In the genomic region with DNA sequence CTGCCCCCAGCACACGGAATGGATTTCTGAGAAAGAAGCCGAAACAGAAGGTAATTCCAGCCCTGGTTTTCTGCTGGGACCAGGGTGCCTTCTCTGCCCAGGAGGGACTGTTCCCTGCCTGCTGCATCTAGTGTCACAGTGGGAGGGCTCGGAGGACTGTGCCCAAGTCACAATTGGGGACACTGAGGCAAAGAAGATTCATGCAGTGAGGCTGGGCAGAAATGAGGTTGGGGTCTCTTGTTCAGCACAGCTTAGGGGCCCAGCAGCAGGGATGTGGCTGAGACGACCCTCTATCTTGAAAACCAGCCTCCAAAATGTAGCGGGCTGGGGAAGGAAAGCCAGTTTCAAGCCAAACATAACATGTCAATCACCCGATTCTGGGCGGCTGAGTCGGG, we compare ENCODE assay signal across 9 cellular contexts. TPM values are rescaled to one million over a fixed set of nuclear protein-coding genes. Genes with fewer than 3 reads are reported as not detected.
DNase-seq lines count a peak whose midpoint lies in the region; ATAC-seq and TF ChIP-seq lines count a peak whose summit lies in the region.
"Had no signal": no experiment of that assay in that cellular context is flagged by ENCODE, and none has a peak within 500 bp of the region (broad histone marks: within the 10 kb centered on the region; RNA-seq: fewer than 3 reads in every experiment).

No MANE protein-coding gene starts in this region.

- H3F3A ChIP-seq in MM.1S (ENCODE audit: insufficient read depth, low read length), result peaks cover 9% of the 10 kb centered on the region; the same call in 1 of the 2 replicates

- H3K4me2 ChIP-seq in DND-41 (ENCODE audit: insufficient read depth, low read length), result peak overlapping the region; percentile 63
- peak overlapping the region; percentile 98 for H3K4me2 ChIP-seq in MM.1S (ENCODE audit: low read depth, low read length)

- H3K9me3 ChIP-seq in DND-41 (ENCODE audit: insufficient read depth, low read length, severe bottlenecking) (no peaks in the 10 kb centered on the region), MM.1S (replicated peaks; ENCODE audit: insufficient read depth, low read length) (no peaks in the 10 kb centered on the region), duodenal mucosa (ENCODE audit: control insufficient read depth in 1 of 2, low read length in 2 of 2) (no peaks in the 10 kb centered on the region), MG63 (no peaks in the 10 kb centered on the region)
- H3K9me3 ChIP-seq: prostate gland had no signal

- H3K4me1 ChIP-seq in DND-41 (ENCODE audit: insufficient read depth, low read length) (peaks cover 46% of the 10 kb centered on the region), MM.1S (ENCODE audit: low read length) (peaks cover 14% of the 10 kb centered on the region), duodenal mucosa (ENCODE audit: control insufficient read depth in 1 of 2, insufficient read depth in 2 of 2, low read length in 2 of 2) (peaks cover 16 to 27% of the 10 kb centered on the region in 2 donors), rectal smooth muscle tissue (ENCODE audit: control insufficient read depth, insufficient read depth, low read length) (no peaks in the 10 kb centered on the region)
- H3K4me1 ChIP-seq: prostate gland had no signal

- H3K9ac ChIP-seq in DND-41 (ENCODE audit: low read depth, low read length) (peak overlapping the region; percentile 42), MM.1S (ENCODE audit: low read length) (peak overlapping the region; percentile 75), duodenal mucosa (ENCODE audit: low read depth in 1 of 2, low read length in 2 of 2) (peak overlapping the region; percentile 20 to 39), rectal smooth muscle tissue (ENCODE audit: low read length) (no peak overlapping the region)

- no peaks in the 10 kb centered on the region for H3K9me2 ChIP-seq in MM.1S (replicated peaks; ENCODE audit: insufficient read depth, low read length)

- H3K36me3 ChIP-seq in DND-41 (ENCODE audit: insufficient read depth, low read length), result no peaks in the 10 kb centered on the region
- H3K36me3 ChIP-seq in MM.1S (replicated peaks; ENCODE audit: insufficient read depth, low read length), result no peaks in the 10 kb centered on the region
- H3K36me3 ChIP-seq in duodenal mucosa (ENCODE audit: control insufficient read depth in 1 of 2, insufficient read depth in 2 of 2, low read length in 2 of 2), result no peaks in the 10 kb centered on the region
- H3K36me3 ChIP-seq in rectal smooth muscle tissue (ENCODE audit: control insufficient read depth, insufficient read depth, low read length), result no peaks in the 10 kb centered on the region
- H3K36me3 ChIP-seq in MG63, result no peaks in the 10 kb centered on the region
- H3K36me3 ChIP-seq: brain microvascular endothelial cell, prostate gland had no signal

- H3K27me3 ChIP-seq in DND-41 (ENCODE audit: insufficient read depth, low read length, poor library complexity) (no peaks in the 10 kb centered on the region), MM.1S (replicated peaks; ENCODE audit: insufficient read depth, low read length) (no peaks in the 10 kb centered on the region), duodenal mucosa (ENCODE audit: control insufficient read depth in 1 of 2, insufficient read depth in 2 of 2, low read length in 2 of 2) (no peaks in the 10 kb centered on the region), rectal smooth muscle tissue (ENCODE audit: control insufficient read depth, insufficient read depth, low read length) (no peaks in the 10 kb centered on the region), MG63 (no peaks in the 10 kb centered on the region)
- H3K27me3 ChIP-seq: brain microvascular endothelial cell had no signal

- no peaks in the 10 kb centered on the region for H3K79me2 ChIP-seq in DND-41 (ENCODE audit: insufficient read depth, low read length)
- peaks cover 23% of the 10 kb centered on the region for H3K79me2 ChIP-seq in MM.1S (ENCODE audit: low read length)

- H4K20me1 ChIP-seq in DND-41 (ENCODE audit: insufficient read depth, low read length) (no peaks in the 10 kb centered on the region), MM.1S (ENCODE audit: insufficient read depth, low read length) (no peaks in the 10 kb centered on the region)

- H3K4me3 ChIP-seq in DND-41 (ENCODE audit: low read depth in 1 of 2, low read length in 2 of 2) (peak overlapping the region in 1 of 2 experiments; percentile 41; a peak in 2 of 4 replicates), MM.1S (ENCODE audit: low read length) (peak overlapping the region; percentile 74), duodenal mucosa (ENCODE audit: low read depth in 1 of 2, low read length in 2 of 2) (peak overlapping the region; percentile 41 to 57), rectal smooth muscle tissue (ENCODE audit: low read length) (peak overlapping the region; percentile 51), MG63 (no peak overlapping the region)
- H3K4me3 ChIP-seq: prostate gland had no signal

- TF ChIP-seq CTCF in DND-41 (IDR thresholded peaks at IDR 0.05; ENCODE audit: borderline replicate concordance, extremely low read depth, low read length, poor library complexity, severe bottlenecking), result no peak
- TF ChIP-seq CTCF in MM.1S (IDR thresholded peaks at IDR 0.05; ENCODE audit: low read length), result no peak

- H3K27ac ChIP-seq in DND-41 (ENCODE audit: low read length), result peak overlapping the region; percentile 63
- H3K27ac ChIP-seq in MM.1S (ENCODE audit: low read length), result peak overlapping the region; percentile 69
- H3K27ac ChIP-seq in duodenal mucosa (ENCODE audit: low read depth, low read length), result no peak overlapping the region
- no peak overlapping the region for H3K27ac ChIP-seq in rectal smooth muscle tissue (ENCODE audit: low read depth, low read length)
- H3K27ac ChIP-seq: brain microvascular endothelial cell, prostate gland had no signal

- no peak for ATAC-seq in DND-41 (ENCODE audit: insufficient read depth, low read depth)
- ATAC-seq in HG03196 (IDR thresholded peaks at IDR 0.05; ENCODE audit: unreplicated experiment), result no peak

- DNase-seq in DND-41 (no peak), MM.1S (no peak), MG63 (no peak)
- DNase-seq in activated CD4-positive, CD25-positive, alpha-beta regulatory T cell (lab: John Stamatoyannopoulos, UW), result no peak

- H2AFZ ChIP-seq in DND-41 (ENCODE audit: low read depth, low read length), result peak overlapping the region; percentile 48; the same call in 1 of the 2 replicates
- H2AFZ ChIP-seq in MM.1S (ENCODE audit: low read length), result peak overlapping the region; percentile 57

RNA-seq across cellular contexts. Expression of gene IL21R, which starts 0.6 kb away (rescaled TPM):
- 0.33 and 0.44 TPM in 2 replicates for total RNA-seq in MG63 (2014; rRNA removed; shearing (Covaris generic); ENCODE audit: low replicate concordance)

Comparison
In these comparisons a context has a peak if more than half of its experiments do, and no peak if none do; other contexts are left out.
1. H3K27ac ChIP-seq: peak in DND-41 (single experiment) and MM.1S (single experiment); none in duodenal mucosa (single experiment) and rectal smooth muscle tissue (single experiment).